In the genomic region with DNA sequence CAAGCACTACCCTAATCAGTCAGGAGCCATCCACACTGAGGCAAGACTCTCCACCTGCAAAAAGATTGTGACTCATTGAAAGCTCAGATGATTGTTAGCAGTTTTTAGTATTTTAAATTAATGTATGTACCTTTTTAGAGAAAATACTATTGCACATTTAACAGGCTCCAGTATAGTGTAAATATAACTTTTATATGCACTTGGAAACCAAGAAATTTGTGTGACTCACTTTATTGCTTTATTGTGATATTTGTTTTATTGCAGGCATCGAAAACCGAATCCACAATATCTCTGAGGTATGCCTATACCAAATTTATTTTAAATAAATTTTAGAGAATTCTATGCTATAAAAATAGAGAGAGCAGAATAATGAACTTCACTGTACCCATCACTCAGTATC, we compare ENCODE assay signal across 29 cellular contexts.
DNase-seq lines count a peak whose midpoint lies in the region; ATAC-seq and TF ChIP-seq lines count a peak whose summit lies in the region.
"Had no signal": no experiment of that assay in that cellular context is flagged by ENCODE, and none has a peak within 500 bp of the region (broad histone marks: within the 10 kb centered on the region; RNA-seq: fewer than 3 reads in every experiment).

No MANE protein-coding gene starts in this region.

- no peak for TF ChIP-seq CTCF in mucosa of descending colon (IDR thresholded peaks at IDR 0.05)

- H3K4me1 Mint-ChIP-seq in stimulated activated effector memory CD8-positive, alpha-beta T cell treated with anti-CD3 and anti-CD28 coated beads, Interleukin-12 subunit alpha, Interleukin-12 subunit beta, amount 100 ng/mL, for 72 hours: no peaks in the 10 kb centered on the region
- H3K4me1 Mint-ChIP-seq: B cell; CD14-positive monocyte; CD4-positive, alpha-beta memory T cell; CD4-positive, CD25-positive, alpha-beta regulatory T cell had no signal

- ATAC-seq in left colon (peak; percentile 69), mucosa of descending colon (peak; percentile 56)
- no peak for ATAC-seq in stimulated activated effector memory CD8-positive, alpha-beta T cell treated with anti-CD3 and anti-CD28 coated beads, Interleukin-12 subunit alpha, Interleukin-12 subunit beta, amount 100 ng/mL, for 72 hours
- ATAC-seq: A549; CD8-positive, alpha-beta T cell had no signal

- no peaks in the 10 kb centered on the region for H3K9me3 Mint-ChIP-seq in stimulated activated effector memory CD8-positive, alpha-beta T cell treated with anti-CD3 and anti-CD28 coated beads, Interleukin-12 subunit alpha, Interleukin-12 subunit beta, amount 100 ng/mL, for 72 hours
- H3K9me3 Mint-ChIP-seq: CD8-positive, alpha-beta T cell had no signal

- no peaks in the 10 kb centered on the region for H3K4me1 ChIP-seq in mucosa of descending colon (ENCODE audit: low read depth)
- H3K4me1 ChIP-seq: A549, BE2C had no signal

- H3K9me3 ChIP-seq in mucosa of descending colon: no peaks in the 10 kb centered on the region
- H3K9me3 ChIP-seq: BE2C, Caco-2 had no signal

- H3K4me3 ChIP-seq in mucosa of descending colon: no peak overlapping the region
- H3K4me3 ChIP-seq: A549; BLaER1; BLaER1 treated with 17β-estradiol and CSF1 and Interleukin-3, amounts not matched to agents 10 nM and 100 nM had no signal

- intact Hi-C loops in left colon (cut with DNase I, micrococcal nuclease) (no loop called here), mucosa of descending colon (cut with DNase I, micrococcal nuclease) (no loop called here)

- H3K36me3 ChIP-seq in mucosa of descending colon (ENCODE audit: low read depth): no peaks in the 10 kb centered on the region
- H3K36me3 ChIP-seq: BE2C; BLaER1; BLaER1 treated with 17β-estradiol and CSF1 and Interleukin-3, amounts not matched to agents 10 nM and 100 nM had no signal

- H3K4me3 Mint-ChIP-seq in stimulated activated effector memory CD8-positive, alpha-beta T cell treated with anti-CD3 and anti-CD28 coated beads, Interleukin-12 subunit alpha, Interleukin-12 subunit beta, amount 100 ng/mL, for 72 hours: no peak overlapping the region
- H3K4me3 Mint-ChIP-seq: B cell; CD14-positive monocyte; CD4-positive, alpha-beta T cell; CD4-positive, CD25-positive, alpha-beta regulatory T cell; CD8-positive, alpha-beta memory T cell; CD8-positive, alpha-beta T cell had no signal

- no peaks in the 10 kb centered on the region for H3K36me3 Mint-ChIP-seq in stimulated activated effector memory CD8-positive, alpha-beta T cell treated with anti-CD3 and anti-CD28 coated beads, Interleukin-12 subunit alpha, Interleukin-12 subunit beta, amount 100 ng/mL, for 72 hours
- H3K36me3 Mint-ChIP-seq: CD14-positive monocyte; CD4-positive, alpha-beta memory T cell; CD4-positive, CD25-positive, alpha-beta regulatory T cell; CD8-positive, alpha-beta memory T cell; CD8-positive, alpha-beta T cell had no signal

- DNase-seq in left colon: no peak
- no peak for DNase-seq in mucosa of descending colon
- DNase-seq in NCI-H1930 (lab: John Stamatoyannopoulos, UW): no peak
- DNase-seq in stimulated activated effector memory CD8-positive, alpha-beta T cell treated with anti-CD3 and anti-CD28 coated beads, Interleukin-12 subunit alpha, Interleukin-12 subunit beta, amount 100 ng/mL, for 72 hours (ENCODE audit: low spot score in 2 of 2): no peak
- DNase-seq: 8988T; ACHN; AML-193; BE2C; C1 segment of cervical spinal cord; Caco-2; Calu3; CD4-positive, alpha-beta memory T cell; CD4-positive, alpha-beta T cell; CD4-positive, CD25-positive, alpha-beta regulatory T cell; CD8-positive, alpha-beta memory T cell; CD8-positive, alpha-beta T cell; COR-L47; DMS 273 treated with DMSO at 0.1 percent for 48 hours; DMS153; DMS53; DMS79; DMS79 treated with DMSO at 0.1 percent for 48 hours; DND-41; EL had no signal

- no peak overlapping the region for H3K27ac Mint-ChIP-seq in stimulated activated effector memory CD8-positive, alpha-beta T cell treated with anti-CD3 and anti-CD28 coated beads, Interleukin-12 subunit alpha, Interleukin-12 subunit beta, amount 100 ng/mL, for 72 hours
- H3K27ac Mint-ChIP-seq: B cell; CD14-positive monocyte; CD4-positive, alpha-beta memory T cell; CD4-positive, alpha-beta T cell; CD4-positive, CD25-positive, alpha-beta regulatory T cell; CD8-positive, alpha-beta memory T cell; CD8-positive, alpha-beta T cell had no signal
